Comparison of ENCODE assay signal across 7 cellular contexts in genomic region chr1:196075621-196076020, GRCh38.
"Had no signal": no experiment of that assay in that cellular context is flagged by ENCODE, and none has a peak within 500 bp of the region (broad histone marks: within the 10 kb centered on the region; RNA-seq: fewer than 3 reads in every experiment).

No MANE protein-coding gene starts in this region.

- ATAC-seq: GM12878 had no signal

- DNase-seq: GDM1 had no signal

- FAIRE-seq: G401.6, GM12878, GM12891, GM12892, GM18507, GM19239 had no signal
